Comparison of ENCODE assay signal across 8 cellular contexts in the genomic region with DNA sequence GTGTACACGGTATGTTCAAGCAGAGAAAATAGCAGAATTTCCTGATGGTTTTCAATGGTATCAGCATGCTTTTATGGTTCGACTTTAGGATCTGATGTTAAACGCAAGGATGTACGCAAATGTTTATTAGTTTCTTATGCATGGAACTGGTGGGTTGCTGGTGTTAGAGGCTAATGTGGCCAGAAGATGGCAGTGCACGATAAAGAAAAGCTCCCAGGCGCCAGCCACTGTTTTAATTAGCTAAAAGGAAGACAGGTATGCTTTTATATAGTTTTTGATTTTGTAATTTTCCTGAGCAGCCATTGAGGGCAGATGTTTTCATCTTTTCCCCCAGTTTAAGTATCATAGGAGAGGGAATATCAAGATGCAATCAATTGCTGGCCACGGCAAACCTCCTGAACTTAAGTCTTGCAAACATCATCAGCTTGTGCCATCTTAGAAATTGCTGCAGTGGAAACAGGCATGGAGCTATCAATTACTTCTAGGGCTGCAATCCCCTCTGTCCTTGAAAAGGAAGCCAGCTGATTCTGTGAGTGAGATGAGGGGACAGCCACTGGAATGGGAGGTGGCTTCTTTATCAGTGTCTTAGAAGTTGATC.
DNase-seq lines count a peak whose midpoint lies in the region; ATAC-seq and TF ChIP-seq lines count a peak whose summit lies in the region.

No MANE protein-coding gene starts in this region.

- H4K5ac ChIP-seq in H9 (ENCODE audit: insufficient read length, low read depth, low read length), result no peak overlapping the region

- ATAC-seq in HG02571 (IDR thresholded peaks at IDR 0.05; ENCODE audit: unreplicated experiment), result no peak

- H3K27ac ChIP-seq in H9 (ENCODE audit: insufficient read length, low read depth, low read length) (no peak overlapping the region), RWPE1 (no peak overlapping the region)

- H3K4me3 Mint-ChIP-seq in H9, result no peak overlapping the region

- no peak overlapping the region for H2BK20ac ChIP-seq in H9 (ENCODE audit: low read depth, low read length, poor library complexity, severe bottlenecking)

- CTCF ChIA-PET in RWPE1 (lab: Yijun Ruan, JAX), result interaction anchor here (0.6 to 1.4 kb wide), 3 partner anchors 8 to 61 kb away, joined by 3 to 9 read pairs (median 3); no protein-coding TSS in a partner anchor

- peak; percentile 9 for DNase-seq in DMS153 (lab: John Stamatoyannopoulos, UW)
- DNase-seq in H9, result no peak
- peak; percentile 8 for DNase-seq in RWPE1 (ENCODE audit: low spot score)
- peak; percentile 67 for DNase-seq in inferior parietal cortex (ENCODE audit: extremely low spot score)
- DNase-seq in HCEC 1CT, result no peak
- DNase-seq in T-helper 9 cell, result no peak
- no peak for DNase-seq in NCI-H345 (lab: John Stamatoyannopoulos, UW)

- no peak overlapping the region for H2BK12ac ChIP-seq in H9 (ENCODE audit: insufficient read length, low read depth, low read length)

- no peak overlapping the region for H2AK5ac ChIP-seq in H9 (ENCODE audit: insufficient read length, low read length)

- no peak overlapping the region for H2AFZ ChIP-seq in H9 (ENCODE audit: low read length)

- no peak overlapping the region for H3K56ac ChIP-seq in H9 (ENCODE audit: insufficient read length, low read depth, low read length)

- no peaks in the 10 kb centered on the region for H4K20me1 ChIP-seq in H9 (ENCODE audit: control insufficient read depth, insufficient read depth, insufficient read length)

- no peak overlapping the region for H4K8ac ChIP-seq in H9 (replicated peaks; ENCODE audit: insufficient read length, low read depth, low read length)

- H3K79me2 ChIP-seq in H9 (ENCODE audit: insufficient read depth, low read length), result no peaks in the 10 kb centered on the region

- no peak overlapping the region for H3K18ac ChIP-seq in H9 (ENCODE audit: insufficient read length, low read depth, low read length)

- peak; percentile 91 for TF ChIP-seq CTCF in H9 (conservative IDR thresholded peaks at IDR 0.05)
- peak; percentile 29 for TF ChIP-seq CTCF in RWPE1 (conservative IDR thresholded peaks at IDR 0.05; ENCODE audit: low read depth)

- peaks cover 4 to 6% of the 10 kb centered on the region in 2 experiments for H3K4me1 Mint-ChIP-seq in H9

- H3K9ac ChIP-seq in H9 (ENCODE audit: extremely low read depth, insufficient read length, low read length), result no peak overlapping the region

- H4K91ac ChIP-seq in H9 (ENCODE audit: insufficient read length, low read depth, low read length), result no peak overlapping the region

- H3K27ac Mint-ChIP-seq in H9, result no peak overlapping the region

- peaks cover 5 to 11% of the 10 kb centered on the region in 2 experiments; a peak in 4 of 5 replicates for H3K9me3 Mint-ChIP-seq in H9

- POLR2A ChIA-PET in RWPE1 (lab: Yijun Ruan, JAX; ENCODE audit: low non-redundant PET), result no interaction called here

- H3K9me3 ChIP-seq in H9 (ENCODE audit: control insufficient read depth, low read depth, low read length), result no peaks in the 10 kb centered on the region

- H3K27me3 Mint-ChIP-seq in H9 (ENCODE audit: low read depth), result peaks cover 8% of the 10 kb centered on the region

- H2BK15ac ChIP-seq in H9 (ENCODE audit: low read depth, low read length), result no peak overlapping the region

- no peak overlapping the region for H2BK5ac ChIP-seq in H9 (ENCODE audit: insufficient read length, low read length)

- H3K4me1 ChIP-seq in H9 (ENCODE audit: insufficient read depth, low read length), result no peaks in the 10 kb centered on the region

- H3K36me3 Mint-ChIP-seq in H9 (ENCODE audit: insufficient read depth in 1 of 3, low read depth in 3 of 3), result peaks cover 0 to 10% (median 0%) of the 10 kb centered on the region in 3 experiments; a peak in 3 of 7 replicates

- no peaks in the 10 kb centered on the region for H3K27me3 ChIP-seq in H9 (ENCODE audit: insufficient read depth, low read length)

- no peak overlapping the region for H2BK120ac ChIP-seq in H9 (ENCODE audit: low read depth, low read length, poor library complexity, severe bottlenecking)

- H3K23me2 ChIP-seq in H9 (ENCODE audit: insufficient read length, low read depth, low read length, poor library complexity, severe bottlenecking), result no peaks in the 10 kb centered on the region

- no peak overlapping the region for H3K23ac ChIP-seq in H9 (ENCODE audit: insufficient read length, low read depth, low read length)

- H3T11ph ChIP-seq in H9 (ENCODE audit: low read length), result no peak overlapping the region

- H3K79me1 ChIP-seq in H9 (ENCODE audit: insufficient read depth, low read depth, low read length, poor library complexity, severe bottlenecking), result no peaks in the 10 kb centered on the region

- H3K4ac ChIP-seq in H9 (ENCODE audit: low read depth, low read length), result no peak overlapping the region

- WGBS in H9 (ENCODE audit: extremely low coverage, insufficient read length, low lambda C conversion rate), result no CpG with 5 or more reads among the region's 7 CpGs

- no peak overlapping the region for H3K14ac ChIP-seq in H9 (ENCODE audit: insufficient read depth, low read length)

- no peak overlapping the region for H3K4me2 ChIP-seq in H9 (ENCODE audit: insufficient read depth, insufficient read length, low read length)

Comparison
In these comparisons a context has a peak if more than half of its experiments do, and no peak if none do; other contexts are left out.
1. DNase-seq: peak in DMS153 (single experiment), RWPE1 (single experiment) and inferior parietal cortex (single experiment); none in H9 (single experiment), HCEC 1CT (single experiment), T-helper 9 cell (single experiment) and NCI-H345 (single experiment).